Comparison of ENCODE assay signal across 8 cellular contexts in the genomic region with DNA sequence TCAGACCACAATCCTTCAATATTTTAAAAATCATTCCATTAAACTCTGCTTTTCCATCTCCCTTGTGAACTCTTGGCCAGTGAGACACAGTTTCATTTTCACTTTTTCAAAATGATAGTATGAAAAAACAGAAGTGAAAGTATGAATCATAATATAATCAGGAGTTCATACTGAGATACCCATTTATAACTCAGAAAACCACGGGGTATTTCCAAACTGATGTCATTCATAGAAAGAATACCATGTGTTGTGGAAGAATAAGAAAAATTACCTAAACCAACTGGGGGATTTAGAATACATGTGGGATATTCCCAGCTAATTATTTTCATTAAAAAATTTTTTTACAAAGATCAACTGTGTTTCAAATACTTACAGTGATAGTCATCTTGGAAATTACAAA.
DNase-seq lines count a peak whose midpoint lies in the region; ATAC-seq and TF ChIP-seq lines count a peak whose summit lies in the region.

No MANE protein-coding gene starts in this region.

- H3K9me3 Mint-ChIP-seq in activated naive CD8-positive, alpha-beta T cell treated with anti-CD3 and anti-CD28 coated beads, Interleukin-2, amount 10 ng/mL, durations not matched to agents 7 days and 5 days, result peaks cover 2% of the 10 kb centered on the region
- H3K9me3 Mint-ChIP-seq in naive B cell (peaks cover 2 to 10% (median 6%) of the 10 kb centered on the region in 7 donors), progenitor cell of endocrine pancreas (ENCODE audit: low read depth) (peaks cover 3% of the 10 kb centered on the region)

- POLR2A ChIA-PET in activated naive CD8-positive, alpha-beta T cell treated with anti-CD3 and anti-CD28 coated beads, Interleukin-2, amount 10 ng/mL, durations not matched to agents 7 days and 5 days (lab: Charles Lee), result interaction anchor here (1.1 kb wide), 1 partner anchor 105 kb away, joined by 3 read pairs; no protein-coding TSS in a partner anchor

- DNase-seq in GM03348 (ENCODE audit: low spot score), result peak; percentile 64
- DNase-seq in HT1080 (ENCODE audit: low read depth), result peak; percentile 67
- no peak for DNase-seq in activated naive CD8-positive, alpha-beta T cell treated with anti-CD3 and anti-CD28 coated beads, Interleukin-2, amount 10 ng/mL, durations not matched to agents 7 days and 5 days
- peak; percentile 78 for DNase-seq in naive B cell
- DNase-seq in NCI-H2029 (lab: John Stamatoyannopoulos, UW), result no peak
- no peak for DNase-seq in progenitor cell of endocrine pancreas (ENCODE audit: low spot score, unreplicated experiment)
- DNase-seq in substantia nigra (lab: John Stamatoyannopoulos, UW), result no peak

- no peaks in the 10 kb centered on the region for H3K27me3 Mint-ChIP-seq in activated naive CD8-positive, alpha-beta T cell treated with anti-CD3 and anti-CD28 coated beads, Interleukin-2, amount 10 ng/mL, durations not matched to agents 7 days and 5 days
- H3K27me3 Mint-ChIP-seq in naive B cell (no peaks in the 10 kb centered on the region), progenitor cell of endocrine pancreas (no peaks in the 10 kb centered on the region)

- peak overlapping the region; percentile 92 for H3K4me3 Mint-ChIP-seq in activated naive CD8-positive, alpha-beta T cell treated with anti-CD3 and anti-CD28 coated beads, Interleukin-2, amount 10 ng/mL, durations not matched to agents 7 days and 5 days
- peak overlapping the region; percentile 2 to 68 (median 39) for H3K4me3 Mint-ChIP-seq in naive B cell
- no peak overlapping the region for H3K4me3 Mint-ChIP-seq in progenitor cell of endocrine pancreas (ENCODE audit: low read depth)

- peak overlapping the region; percentile 95 for H3K27ac Mint-ChIP-seq in activated naive CD8-positive, alpha-beta T cell treated with anti-CD3 and anti-CD28 coated beads, Interleukin-2, amount 10 ng/mL, durations not matched to agents 7 days and 5 days
- H3K27ac Mint-ChIP-seq in naive B cell, result peak overlapping the region; percentile 74 to 98 (median 91)
- H3K27ac Mint-ChIP-seq in progenitor cell of endocrine pancreas, result no peak overlapping the region

- H3K27ac ChIP-seq in substantia nigra (ENCODE audit: low read depth, low read length, poor library complexity, severe bottlenecking), result no peak overlapping the region

- ATAC-seq in GM21447 (IDR thresholded peaks at IDR 0.05; ENCODE audit: unreplicated experiment) (peak; percentile 66), naive B cell (ENCODE audit: low read depth in 2 of 2) (peak; percentile 92 to 93)
- peak; percentile 74 for ATAC-seq in activated naive CD8-positive, alpha-beta T cell treated with anti-CD3 and anti-CD28 coated beads, Interleukin-2, amount 10 ng/mL, durations not matched to agents 7 days and 5 days (ENCODE audit: low read depth)

- peaks cover 35% of the 10 kb centered on the region for H3K4me1 Mint-ChIP-seq in activated naive CD8-positive, alpha-beta T cell treated with anti-CD3 and anti-CD28 coated beads, Interleukin-2, amount 10 ng/mL, durations not matched to agents 7 days and 5 days
- H3K4me1 Mint-ChIP-seq in naive B cell (peaks cover 25 to 42% (median 33%) of the 10 kb centered on the region in 3 donors), progenitor cell of endocrine pancreas (ENCODE audit: low read depth) (no peaks in the 10 kb centered on the region)

- no peak for TF ChIP-seq CTCF in progenitor cell of endocrine pancreas (IDR thresholded peaks at IDR 0.05; ENCODE audit: unreplicated experiment)

- H3K36me3 Mint-ChIP-seq in activated naive CD8-positive, alpha-beta T cell treated with anti-CD3 and anti-CD28 coated beads, Interleukin-2, amount 10 ng/mL, durations not matched to agents 7 days and 5 days, result peaks cover 12% of the 10 kb centered on the region
- peaks cover 4 to 10% of the 10 kb centered on the region in 2 donors for H3K36me3 Mint-ChIP-seq in naive B cell
- no peaks in the 10 kb centered on the region for H3K36me3 Mint-ChIP-seq in progenitor cell of endocrine pancreas (ENCODE audit: insufficient read depth)

Comparison
In these comparisons a context has a peak if more than half of its experiments do, and no peak if none do; other contexts are left out.
1. DNase-seq: peak in GM03348 (single experiment), HT1080 (single experiment) and naive B cell (single experiment); none in activated naive CD8-positive, alpha-beta T cell treated with anti-CD3 and anti-CD28 coated beads, Interleukin-2, amount 10 ng/mL, durations not matched to agents 7 days and 5 days (single experiment), NCI-H2029 (single experiment), progenitor cell of endocrine pancreas (single experiment) and substantia nigra (0 of 49).
2. Peak in every context shown above with its lines, with median percentiles within 50 percentile points of each other: ATAC-seq.